ENCODE assay signal across 8 cellular contexts in the genomic region with DNA sequence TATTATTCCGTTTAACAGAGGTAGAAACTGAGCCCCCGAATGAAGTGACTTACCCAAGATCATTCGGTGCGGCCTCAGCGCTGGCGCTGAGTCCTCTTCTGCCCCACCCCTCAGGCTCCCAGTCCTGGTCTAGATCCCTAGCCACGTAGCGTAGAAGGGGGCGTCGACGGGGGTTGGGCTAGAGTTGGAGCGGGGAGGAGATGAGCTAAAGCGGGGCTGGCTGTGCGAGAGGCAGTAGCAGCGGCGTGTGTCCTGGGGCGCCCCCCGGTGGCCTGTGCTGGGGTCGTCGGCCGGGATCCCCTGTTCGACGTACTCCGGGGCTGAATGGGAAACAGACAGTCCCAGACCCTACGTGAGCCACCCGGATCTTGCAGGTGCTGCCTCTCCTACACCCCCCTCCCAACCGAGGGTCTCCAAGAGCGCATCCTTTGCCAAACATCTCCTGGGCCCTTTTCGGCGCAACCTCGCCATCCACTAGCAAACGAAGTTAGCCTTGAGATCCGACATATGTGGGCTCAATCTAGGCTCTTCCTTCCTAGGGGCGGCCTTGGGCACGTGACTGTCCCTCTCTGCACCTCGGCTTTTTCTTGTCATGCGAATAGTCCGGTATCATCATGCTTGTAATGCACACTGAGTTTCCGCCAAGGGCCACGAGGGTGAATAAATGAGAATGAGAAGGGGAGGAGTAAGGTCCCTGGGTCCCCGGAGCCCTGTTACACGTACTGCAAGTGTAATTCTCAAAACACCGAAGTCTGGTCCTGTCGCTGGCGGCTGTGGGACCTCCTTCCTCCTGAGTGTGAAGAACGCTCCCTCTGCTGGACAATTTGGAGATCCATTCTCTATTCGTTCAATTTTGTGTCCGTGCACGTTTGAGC. TPM values are rescaled to one million over a fixed set of nuclear protein-coding genes. Genes with fewer than 3 reads are reported as not detected.
A peak's percentile ranks its signal among the peaks of the same experiment; 100 is the strongest.
DNase-seq lines count a peak whose midpoint lies in the region; ATAC-seq and TF ChIP-seq lines count a peak whose summit lies in the region.

No MANE protein-coding gene starts in this region.

- intact Hi-C loops in left cardiac atrium (cut with DNase I) (loop anchor here (1.0 to 10.0 kb wide), 7 partner anchors 101 to 464 kb away; no protein-coding TSS in a partner anchor), prostate gland (cut with DNase I) (loop anchor here (2.0 to 10.0 kb wide), 4 partner anchors 101 to 464 kb away; no protein-coding TSS in a partner anchor), upper lobe of right lung (cut with DNase I) (loop anchor here (5.0 to 10.0 kb wide), 3 partner anchors 284 to 461 kb away; no protein-coding TSS in a partner anchor)

- no peaks in the 10 kb centered on the region for H3K36me3 ChIP-seq in adipocyte (ENCODE audit: control insufficient read depth, insufficient read depth, low read length, severe bottlenecking)
- H3K36me3 ChIP-seq in prostate gland = no peaks in the 10 kb centered on the region
- H3K36me3 ChIP-seq in upper lobe of right lung = no peaks in the 10 kb centered on the region

- H3K4me3 ChIP-seq in adipocyte (ENCODE audit: low read length) (peak overlapping the region; percentile 69), prostate gland (peak overlapping the region in 1 of 2 donors; percentile 19), upper lobe of right lung (peak overlapping the region; percentile 35)

- no peaks in the 10 kb centered on the region for H3K36me3 Mint-ChIP-seq in T-cell

- peak overlapping the region; percentile 64 for H3K9ac ChIP-seq in adipocyte (ENCODE audit: low read length)

- H3K27me3 ChIP-seq in adipocyte (replicated peaks; ENCODE audit: control insufficient read depth, insufficient read depth, low read length) (peaks cover 17% of the 10 kb centered on the region), prostate gland (replicated peaks; ENCODE audit: insufficient read depth) (no peaks in the 10 kb centered on the region), upper lobe of right lung (peaks cover 16% of the 10 kb centered on the region)

- ATAC-seq in HG02678 (IDR thresholded peaks at IDR 0.05; ENCODE audit: unreplicated experiment) (peak; percentile 74), T-cell (replicated peaks in 1 of 4) (peak; percentile 81 to 89 (median 86)), left cardiac atrium (peak; percentile 90 to 98), upper lobe of right lung (peak; percentile 95)

- peak overlapping the region; percentile 66 to 81 (median 75) for H3K4me3 Mint-ChIP-seq in T-cell

- WGBS in prostate gland = 1% methylated on average over 49 of the region's 49 CpGs

- TF ChIP-seq POLR2A in prostate gland (IDR thresholded peaks at IDR 0.05) = no peak

- peak overlapping the region; percentile 54 to 70 for H3K27ac ChIP-seq in prostate gland
- H3K27ac ChIP-seq in upper lobe of right lung = no peak overlapping the region

- POLR2A ChIA-PET in T-cell (lab: Charles Lee) = interaction anchor here (0.6 to 1.7 kb wide), 4 partner anchors 136 to 178 kb away, joined by 3 to 13 read pairs (median 4); a partner anchor contains a TSS

- DNase-seq in GM03348 (ENCODE audit: low spot score) (peak; percentile 94), NCI-H1436 treated with DMSO at 0.1 percent for 48 hours (lab: John Stamatoyannopoulos, UW) (peak; percentile 42), T-cell (peak; percentile 87 to 99 (median 94)), adipocyte (ENCODE audit: low read depth) (peak; percentile 96), left cardiac atrium (peak; percentile 93), prostate gland (ENCODE audit: low spot score) (peak; percentile 92), upper lobe of right lung (peak; percentile 94)

- H3K27ac Mint-ChIP-seq in T-cell = peak overlapping the region; percentile 88 to 89

- CTCF ChIA-PET in T-cell (lab: Charles Lee) = interaction anchor here (0.5 to 3.0 kb wide), 25 partner anchors 9 to 629 kb away, joined by 3 to 113 read pairs (median 4); a partner anchor contains a TSS

- H3K4me1 Mint-ChIP-seq in T-cell = peaks cover 23 to 30% (median 28%) of the 10 kb centered on the region in 3 donors

- H3K4me1 ChIP-seq in adipocyte (ENCODE audit: control insufficient read depth, insufficient read depth, low read length) (peaks cover 5% of the 10 kb centered on the region), prostate gland (replicated peaks) (no peaks in the 10 kb centered on the region), upper lobe of right lung (peaks cover 9% of the 10 kb centered on the region)

- H3K9me3 ChIP-seq in adipocyte (ENCODE audit: control insufficient read depth, low read length) = no peaks in the 10 kb centered on the region
- H3K9me3 ChIP-seq in prostate gland = no peaks in the 10 kb centered on the region
- H3K9me3 ChIP-seq in upper lobe of right lung = no peaks in the 10 kb centered on the region

- TF ChIP-seq CTCF in prostate gland (IDR thresholded peaks at IDR 0.05) (peak; percentile 64 to 91 (median 80)), upper lobe of right lung (IDR thresholded peaks at IDR 0.05) (peak; percentile 75)

- H3K27me3 Mint-ChIP-seq in T-cell = no peaks in the 10 kb centered on the region

- no peaks in the 10 kb centered on the region for H3K9me3 Mint-ChIP-seq in T-cell

RNA-seq across cellular contexts. Expression of a gene that starts 47.7 kb away (rescaled TPM):
- total RNA-seq in T-cell (1 to 10 TPM in 3 of 5 donors, under 1 TPM in 2; 0.73 to 1.6 (median 1.3) TPM), left cardiac atrium (not detected), prostate gland (10 to 100 TPM; 28.9 to 48.1 TPM), upper lobe of right lung (not detected)

RNA-seq across cellular contexts. Expression of a gene that starts 59.0 kb away (rescaled TPM):
- not detected for total RNA-seq in T-cell
- not detected for total RNA-seq in left cardiac atrium
- total RNA-seq in prostate gland = 10 to 100 TPM; 14.9 to 67.3 TPM
- 2.1 TPM for total RNA-seq in upper lobe of right lung

Comparison
In these comparisons a context has a peak if more than half of its experiments do, and no peak if none do; other contexts are left out.
1. DNase-seq: peak in every context shown above with its lines; median percentile 96 in adipocyte; 94 in GM03348; 94 in upper lobe of right lung; 94 in T-cell; 93 in left cardiac atrium; 92 in prostate gland; 42 in NCI-H1436 treated with DMSO at 0.1 percent for 48 hours.
2. RNA of a gene that starts 47.7 kb away (total RNA-seq): 28.9 to 48.1 TPM in prostate gland; 0.73 to 1.6 TPM in T-cell, not detected in left cardiac atrium and not detected in upper lobe of right lung (single experiment); every median in the first group is over 10 times any median in the second.
3. Peak in every context shown above with its lines, with median percentiles within 50 percentile points of each other: ATAC-seq.